24 cellular contexts compared by ENCODE assay signal in the genomic region with DNA sequence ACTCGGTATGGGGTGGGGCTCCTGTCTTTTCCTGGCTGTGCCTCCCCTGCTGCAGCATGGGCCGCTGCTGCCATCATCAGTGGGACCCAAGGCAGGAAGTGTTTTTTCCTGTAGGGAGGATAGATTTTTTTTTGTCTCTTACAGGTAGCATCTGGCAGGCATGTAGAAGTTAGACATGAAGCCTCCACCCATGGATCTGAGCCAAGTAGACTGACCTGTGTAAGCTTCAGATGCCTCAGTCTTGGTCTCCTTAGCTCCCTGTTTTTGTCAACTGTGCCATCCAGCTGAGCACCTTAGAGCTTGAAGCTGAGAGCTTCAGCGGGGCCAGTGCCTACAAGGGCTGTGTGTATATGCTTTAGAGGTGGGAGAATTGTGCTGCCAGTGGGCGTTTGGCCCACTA.
"Had no signal": no experiment of that assay in that cellular context is flagged by ENCODE, and none has a peak within 500 bp of the region (broad histone marks: within the 10 kb centered on the region; RNA-seq: fewer than 3 reads in every experiment).

No MANE protein-coding gene starts in this region.

- H3K4me2 ChIP-seq: smooth muscle cell had no signal

- H3K4me1 ChIP-seq: pancreas, suprapubic skin, tibial artery had no signal

- H3K36me3 Mint-ChIP-seq: activated naive CD4-positive, alpha-beta T cell treated with anti-CD3 and anti-CD28 coated beads, Interleukin-2, amount 10 ng/mL, durations not matched to agents 7 days and 5 days; activated naive CD8-positive, alpha-beta T cell treated with anti-CD3 and anti-CD28 coated beads, Interleukin-2, amount 10 ng/mL, durations not matched to agents 7 days and 5 days; naive thymus-derived CD4-positive, alpha-beta T cell had no signal

- H3K27ac ChIP-seq: brain microvascular endothelial cell, coronary artery, dorsolateral prefrontal cortex, left ventricle myocardium inferior, pancreas, psoas muscle, sigmoid colon, suprapubic skin, tibial artery had no signal

- H3K27me3 ChIP-seq: brain microvascular endothelial cell, dorsolateral prefrontal cortex, pancreas, sigmoid colon, suprapubic skin, tibial artery had no signal

- H3K36me3 ChIP-seq: brain microvascular endothelial cell, left ventricle myocardium inferior, pancreas, sigmoid colon, suprapubic skin, tibial artery had no signal

- H3K9me3 ChIP-seq: left ventricle myocardium inferior, pancreas, psoas muscle, sigmoid colon, suprapubic skin, tibial artery had no signal

- ATAC-seq: activated CD8-positive, alpha-beta T cell treated with anti-CD3 and anti-CD28 coated beads for 36 hours; naive thymus-derived CD4-positive, alpha-beta T cell; pancreas; psoas muscle had no signal

- DNase-seq: activated B cell treated with CpG ODN at 0.5 μM for 24 hours; activated CD4-positive, alpha-beta T cell treated with anti-CD3 and anti-CD28 coated beads, Interleukin-2, amount 50 U/mL, for 1 hour; activated CD8-positive, alpha-beta T cell treated with anti-CD3 and anti-CD28 coated beads for 36 hours; activated effector memory CD4-positive, alpha-beta T cell treated with anti-CD3 and anti-CD28 coated beads, Interleukin-2, amount 50 U/mL, for 16 hours; activated naive CD4-positive, alpha-beta T cell treated with anti-CD3 and anti-CD28 coated beads, Interleukin-2, amount 10 ng/mL, durations not matched to agents 7 days and 5 days; activated naive CD8-positive, alpha-beta T cell treated with anti-CD3 and anti-CD28 coated beads, Interleukin-2, amount 10 ng/mL, durations not matched to agents 7 days and 5 days; brain microvascular endothelial cell; dorsolateral prefrontal cortex; effector memory CD4-positive, alpha-beta T cell; islet precursor cell; left ventricle myocardium inferior; midbrain; naive thymus-derived CD4-positive, alpha-beta T cell; nucleus accumbens; psoas muscle; sigmoid colon; stimulated activated CD4-positive, alpha-beta T cell treated with anti-CD3 and anti-CD28 coated beads, Interleukin-1b, Interleukin-23, amount 100 ng/mL, for 48 hours; stimulated activated naive CD4-positive, alpha-beta T cell; tibial artery had no signal

- H3K4me3 Mint-ChIP-seq: activated B cell treated with CpG ODN at 0.5 μM for 24 hours; activated CD8-positive, alpha-beta T cell treated with anti-CD3 and anti-CD28 coated beads for 36 hours; activated naive CD4-positive, alpha-beta T cell treated with anti-CD3 and anti-CD28 coated beads, Interleukin-2, amount 10 ng/mL, durations not matched to agents 7 days and 5 days; activated naive CD8-positive, alpha-beta T cell treated with anti-CD3 and anti-CD28 coated beads, Interleukin-2, amount 10 ng/mL, durations not matched to agents 7 days and 5 days; naive thymus-derived CD4-positive, alpha-beta T cell; T-helper 2 cell treated with Interferon-gamma antibody and Interleukin-4, amounts not matched to agents 5 μg/mL and 100 μg/mL, for 36 hours had no signal

- H3K4me3 ChIP-seq: coronary artery, dorsolateral prefrontal cortex, left ventricle myocardium inferior, pancreas, psoas muscle, sigmoid colon, smooth muscle cell, suprapubic skin, tibial artery had no signal

- H3K9me3 Mint-ChIP-seq: activated B cell treated with CpG ODN at 0.5 μM for 24 hours; activated CD8-positive, alpha-beta T cell treated with anti-CD3 and anti-CD28 coated beads for 36 hours; activated naive CD4-positive, alpha-beta T cell treated with anti-CD3 and anti-CD28 coated beads, Interleukin-2, amount 10 ng/mL, durations not matched to agents 7 days and 5 days; activated naive CD8-positive, alpha-beta T cell treated with anti-CD3 and anti-CD28 coated beads, Interleukin-2, amount 10 ng/mL, durations not matched to agents 7 days and 5 days; T-helper 2 cell treated with Interferon-gamma antibody and Interleukin-4, amounts not matched to agents 5 μg/mL and 100 μg/mL, for 36 hours had no signal

- H3K27me3 Mint-ChIP-seq: activated B cell treated with CpG ODN at 0.5 μM for 24 hours; activated naive CD4-positive, alpha-beta T cell treated with anti-CD3 and anti-CD28 coated beads, Interleukin-2, amount 10 ng/mL, durations not matched to agents 7 days and 5 days had no signal

- H3K27ac Mint-ChIP-seq: activated B cell treated with CpG ODN at 0.5 μM for 24 hours; activated CD8-positive, alpha-beta T cell treated with anti-CD3 and anti-CD28 coated beads for 36 hours; activated naive CD4-positive, alpha-beta T cell treated with anti-CD3 and anti-CD28 coated beads, Interleukin-2, amount 10 ng/mL, durations not matched to agents 7 days and 5 days; activated naive CD8-positive, alpha-beta T cell treated with anti-CD3 and anti-CD28 coated beads, Interleukin-2, amount 10 ng/mL, durations not matched to agents 7 days and 5 days; naive thymus-derived CD4-positive, alpha-beta T cell; T-helper 2 cell treated with Interferon-gamma antibody and Interleukin-4, amounts not matched to agents 5 μg/mL and 100 μg/mL, for 36 hours had no signal
